In genomic region chr16:25110392-25110947, GRCh38 we compare ENCODE assay signal across 8 cellular contexts. TPM values are rescaled to one million over a fixed set of nuclear protein-coding genes. Genes with fewer than 3 reads are reported as not detected.
DNase-seq lines count a peak whose midpoint lies in the region; ATAC-seq and TF ChIP-seq lines count a peak whose summit lies in the region.

No MANE protein-coding gene starts in this region.

- H3K27me3 ChIP-seq in brain microvascular endothelial cell (replicated peaks): no peaks in the 10 kb centered on the region

- no peak for TF ChIP-seq CTCF in brain microvascular endothelial cell (IDR thresholded peaks at IDR 0.05; ENCODE audit: low read depth, low read length, missing control alignments)

- peak overlapping the region in 4 of 6 donors; percentile 27 to 96 (median 74) for H3K27ac Mint-ChIP-seq in naive B cell

- H3K9me3 Mint-ChIP-seq in naive B cell: no peaks in the 10 kb centered on the region

- H3K36me3 ChIP-seq in brain microvascular endothelial cell (replicated peaks): no peaks in the 10 kb centered on the region

- peak; percentile 18 for DNase-seq in NCI-H2171 (lab: John Stamatoyannopoulos, UW)
- no peak for DNase-seq in brain microvascular endothelial cell
- no peak for DNase-seq in naive B cell
- DNase-seq in SW 1271 (lab: John Stamatoyannopoulos, UW): no peak
- DNase-seq in cerebellum (ENCODE audit: low spot score): no peak

- H3K4me3 ChIP-seq in GM08714 (ENCODE audit: low read length) (peak overlapping the region; percentile 74), brain microvascular endothelial cell (ENCODE audit: low read depth, low read length) (peak overlapping the region; percentile 77)

- H3K4me1 Mint-ChIP-seq in naive B cell: peaks cover 39 to 55% (median 53%) of the 10 kb centered on the region in 3 donors

- in situ Hi-C loops in brain microvascular endothelial cell (cut with HindIII; ENCODE audit: low pct_ligation_motif_present, low sequenced_read_pairs): no loop called here

- H3K27me3 Mint-ChIP-seq in naive B cell: no peaks in the 10 kb centered on the region

- H3K4me3 Mint-ChIP-seq in naive B cell: peak overlapping the region; percentile 86 to 99 (median 96)

- H3K36me3 Mint-ChIP-seq in naive B cell: no peaks in the 10 kb centered on the region

- ATAC-seq in naive B cell (ENCODE audit: low read depth in 2 of 2) (no peak), HG03442 (IDR thresholded peaks at IDR 0.05; ENCODE audit: unreplicated experiment) (no peak), GM19463 (IDR thresholded peaks at IDR 0.05; ENCODE audit: unreplicated experiment) (no peak)

- H3K27ac ChIP-seq in brain microvascular endothelial cell: peak overlapping the region; percentile 67

RNA-seq across cellular contexts. Expression of gene LCMT1, which starts 1.1 kb away (rescaled TPM):
- polyA plus RNA-seq in naive B cell (ENCODE audit: low read depth in 6 of 6): 10 to 100 TPM; 20.2 to 42.5 (median 34.8) TPM
- 29.6 TPM for total RNA-seq in cerebellum
